In the genomic region with DNA sequence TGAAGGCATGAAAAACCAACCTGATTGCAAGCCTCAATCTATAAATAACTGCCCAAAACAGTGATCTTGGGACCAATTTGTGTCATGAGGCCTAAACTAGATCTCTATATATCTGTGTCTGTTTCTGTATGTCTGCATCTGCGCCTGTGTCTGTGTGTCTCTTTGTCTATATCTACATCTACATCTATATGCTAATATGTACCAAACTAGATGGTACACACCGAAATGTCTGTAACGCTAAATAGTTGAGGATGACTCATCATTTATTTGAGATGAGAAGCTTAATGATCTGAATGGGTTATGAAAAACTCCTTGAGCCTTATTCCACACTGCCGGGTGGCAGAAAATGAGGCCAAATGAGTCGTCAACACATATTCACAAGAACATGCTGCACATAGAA, we compare ENCODE assay signal across 26 cellular contexts.
"Had no signal": no experiment of that assay in that cellular context is flagged by ENCODE, and none has a peak within 500 bp of the region (broad histone marks: within the 10 kb centered on the region; RNA-seq: fewer than 3 reads in every experiment).

No MANE protein-coding gene starts in this region.

- H3K4me3 ChIP-seq: ascending aorta, heart left ventricle, left ventricle myocardium inferior, lung, mucosa of descending colon, thoracic aorta, uterus had no signal

- H3K4me1 ChIP-seq: heart left ventricle, left ventricle myocardium inferior, uterus had no signal

- H3K27ac ChIP-seq: ascending aorta, heart left ventricle, left ventricle myocardium inferior, thoracic aorta, uterus had no signal

- DNase-seq: activated CD4-positive, alpha-beta memory T cell treated with anti-CD3 and anti-CD28 coated beads for 36 hours; activated CD4-positive, alpha-beta T cell treated with anti-CD3 and anti-CD28 coated beads, Interleukin-2, amount 10 ng/mL, durations not matched to agents 24 days and 14 days; activated CD4-positive, CD25-positive, alpha-beta regulatory T cell treated with anti-CD3 and anti-CD28 coated beads, Interleukin-2, amount 50 U/mL, for 72 hours; activated CD8-positive, alpha-beta memory T cell treated with anti-CD3 and anti-CD28 coated beads, Interleukin-2, amount 50 U/mL, for 4 hours; activated gamma-delta T cell; activated naive CD4-positive, alpha-beta T cell treated with anti-CD3 and anti-CD28 coated beads, Interleukin-2, amount 10 ng/mL, durations not matched to agents 7 days and 5 days; activated naive CD8-positive, alpha-beta T cell treated with anti-CD3 and anti-CD28 coated beads, Interleukin-2, amount 10 ng/mL, durations not matched to agents 7 days and 5 days; activated T-cell treated with anti-CD3 and anti-CD28 coated beads, Interleukin-2, amount 50 U/mL, for 24 hours; cortex of kidney; effector memory CD8-positive, alpha-beta T cell; heart left ventricle; hypothalamus; left ventricle myocardium inferior; mesendoderm; mucosa of descending colon; right cardiac atrium; stimulated activated CD4-positive, alpha-beta T cell treated with anti-CD3 and anti-CD28 coated beads, Interleukin-12 subunit alpha, Interleukin-12 subunit beta, amount 100 ng/mL, for 4 hours; stimulated activated CD4-positive, alpha-beta T cell treated with anti-CD3 and anti-CD28 coated beads, Interleukin-4, amount 100 ng/mL, for 1 hour; stimulated activated naive CD8-positive, alpha-beta T cell treated with anti-CD3 and anti-CD28 coated beads, Interleukin-15, Interleukin-2, amounts not matched to agents 100 U/mL and 50 U/mL, for 24 hours; trophoblast cell; uterus had no signal

- H3K36me3 ChIP-seq: ascending aorta, heart left ventricle, left ventricle myocardium inferior, thoracic aorta, uterus had no signal

- H3K27me3 ChIP-seq: ascending aorta, heart left ventricle, uterus had no signal

- H3K9me3 ChIP-seq: ascending aorta, heart left ventricle, left ventricle myocardium inferior, mucosa of descending colon, thoracic aorta, uterus had no signal

- ATAC-seq: effector memory CD8-positive, alpha-beta T cell; esophagus mucosa; heart left ventricle; mucosa of descending colon; natural killer cell treated with Interleukin-12 subunit alpha and Interleukin-12 subunit beta and Interleukin-15 and Interleukin-18, amount 100 ng/mL, for 72 hours; right cardiac atrium; stimulated activated naive CD8-positive, alpha-beta T cell treated with anti-CD3 and anti-CD28 coated beads, Interleukin-15, Interleukin-2, amounts not matched to agents 100 U/mL and 50 U/mL, for 24 hours had no signal
